1 cellular context compared by ENCODE assay signal in genomic region chr7:6453737-6454136, GRCh38.
A peak's percentile ranks its signal among the peaks of the same experiment; 100 is the strongest.
TF ChIP-seq lines count a peak whose summit lies in the region.

No MANE protein-coding gene starts in this region.

TF ChIP-seq in IMR-90, 13 proteins besides CTCF, POLR2A, EP300 and RAD21:
- peak; percentile 47; the same call in 1 of the 2 replicates for TF ChIP-seq BHLHE40 (IDR thresholded peaks at IDR 0.05; ENCODE audit: low read depth, low read length)
- TF ChIP-seq, protein P1, sequence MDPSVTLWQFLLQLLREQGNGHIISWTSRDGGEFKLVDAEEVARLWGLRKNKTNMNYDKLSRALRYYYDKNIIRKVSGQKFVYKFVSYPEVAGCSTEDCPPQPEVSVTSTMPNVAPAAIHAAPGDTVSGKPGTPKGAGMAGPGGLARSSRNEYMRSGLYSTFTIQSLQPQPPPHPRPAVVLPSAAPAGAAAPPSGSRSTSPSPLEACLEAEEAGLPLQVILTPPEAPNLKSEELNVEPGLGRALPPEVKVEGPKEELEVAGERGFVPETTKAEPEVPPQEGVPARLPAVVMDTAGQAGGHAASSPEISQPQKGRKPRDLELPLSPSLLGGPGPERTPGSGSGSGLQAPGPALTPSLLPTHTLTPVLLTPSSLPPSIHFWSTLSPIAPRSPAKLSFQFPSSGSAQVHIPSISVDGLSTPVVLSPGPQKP (IDR thresholded peaks at IDR 0.05; ENCODE audit: borderline replicate concordance, low read depth, low read length): no peak
- peak; percentile 93 for TF ChIP-seq CEBPB (IDR thresholded peaks at IDR 0.05; ENCODE audit: low read depth, low read length)
- peak; percentile 82 for TF ChIP-seq RFX5 (IDR thresholded peaks at IDR 0.05; ENCODE audit: low read depth, low read length)
- TF ChIP-seq MXI1 (IDR thresholded peaks at IDR 0.05; ENCODE audit: borderline replicate concordance, low read depth, low read length): no peak
- no peak for TF ChIP-seq MAZ (IDR thresholded peaks at IDR 0.05; ENCODE audit: borderline replicate concordance, low read depth, low read length)
- TF ChIP-seq RCOR1 (IDR thresholded peaks at IDR 0.05; ENCODE audit: insufficient replicate concordance, low read length): peak; percentile 64
- TF ChIP-seq FOS (IDR thresholded peaks at IDR 0.05; ENCODE audit: low read depth, low read length): peak; percentile 72
- TF ChIP-seq MAFK (IDR thresholded peaks at IDR 0.05; ENCODE audit: low read depth, low read length): no peak
